8 cellular contexts compared by ENCODE assay signal in the genomic region with DNA sequence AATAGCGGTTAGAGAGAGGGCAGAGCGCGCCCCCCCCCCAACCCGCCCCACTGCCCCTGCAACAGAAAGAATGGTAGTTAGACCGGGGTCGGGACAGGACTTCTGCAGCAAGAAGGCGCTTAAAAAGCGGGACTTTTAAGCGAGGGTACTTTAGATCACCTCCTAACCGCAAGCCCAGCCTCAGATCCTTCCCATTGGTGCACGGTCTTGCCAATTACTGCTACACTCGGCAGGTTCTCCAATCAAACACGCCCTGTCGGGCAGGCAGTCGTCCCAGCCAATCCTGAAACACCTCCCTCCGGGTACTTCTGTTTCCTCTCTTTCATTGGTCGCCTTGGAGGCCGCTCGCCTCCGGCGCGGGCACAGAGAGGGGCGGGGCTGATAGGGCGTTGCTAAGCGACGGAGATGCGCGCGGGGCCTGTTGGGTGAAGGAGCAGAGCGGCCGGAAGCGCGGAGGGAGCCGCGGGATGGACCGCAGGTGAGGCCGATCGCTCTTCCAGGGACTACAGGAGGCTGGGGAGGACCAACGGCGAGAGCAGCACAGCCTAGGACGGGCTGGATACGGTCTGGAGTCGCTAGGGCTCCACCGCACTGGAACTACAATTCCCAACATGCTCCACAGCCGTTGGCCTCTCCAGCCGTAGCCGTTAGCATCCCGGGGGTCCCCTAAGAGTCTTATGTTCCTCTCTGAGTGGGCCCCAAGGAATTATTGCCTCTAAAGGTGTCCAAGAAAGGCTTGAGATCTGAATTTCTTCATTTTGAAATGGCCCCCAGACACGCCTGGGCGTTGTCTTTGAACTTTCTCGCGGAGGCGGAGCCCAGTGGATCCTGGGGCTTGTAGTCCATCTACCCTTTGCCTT. TPM values are rescaled to one million over a fixed set of nuclear protein-coding genes. Genes with fewer than 3 reads are reported as not detected.
A peak's percentile ranks its signal among the peaks of the same experiment; 100 is the strongest.
DNase-seq lines count a peak whose midpoint lies in the region; ATAC-seq and TF ChIP-seq lines count a peak whose summit lies in the region.

A gene (plus strand): TSS at position 428 of the 860 bp plus-strand sequence. CDS start 40 bp downstream, at position 468.

- H3K9me3 Mint-ChIP-seq in T-helper 1 cell treated with Interleukin-12 subunit alpha and Interleukin-12 subunit beta and Interleukin-4 antibody, amounts not matched to agents 30 μg/mL and 1 μg/mL, for 36 hours: no peaks in the 10 kb centered on the region

- intact Hi-C loops in left cardiac atrium (cut with DNase I): no loop called here
- intact Hi-C loops in posterior vena cava (cut with DNase I): no loop called here

- peak within 1 kb of the TSS; percentile 93 for H3K27ac Mint-ChIP-seq in T-helper 1 cell treated with Interleukin-12 subunit alpha and Interleukin-12 subunit beta and Interleukin-4 antibody, amounts not matched to agents 30 μg/mL and 1 μg/mL, for 36 hours

- peaks cover 24% of the 10 kb centered on the region for H3K4me1 Mint-ChIP-seq in T-helper 1 cell treated with Interleukin-12 subunit alpha and Interleukin-12 subunit beta and Interleukin-4 antibody, amounts not matched to agents 30 μg/mL and 1 μg/mL, for 36 hours (ENCODE audit: low read depth)

- H3K27me3 Mint-ChIP-seq in T-helper 1 cell treated with Interleukin-12 subunit alpha and Interleukin-12 subunit beta and Interleukin-4 antibody, amounts not matched to agents 30 μg/mL and 1 μg/mL, for 36 hours (ENCODE audit: low read depth): no peaks in the 10 kb centered on the region

- TF ChIP-seq CTCF in GM13977 (IDR thresholded peaks at IDR 0.05; ENCODE audit: extremely low read depth, insufficient read depth, missing control alignments): no peak

- ATAC-seq in HG02884 (IDR thresholded peaks at IDR 0.05; ENCODE audit: unreplicated experiment): peak; percentile 92
- peak; percentile 81 to 88 for ATAC-seq in left cardiac atrium

- H3K36me3 Mint-ChIP-seq in T-helper 1 cell treated with Interleukin-12 subunit alpha and Interleukin-12 subunit beta and Interleukin-4 antibody, amounts not matched to agents 30 μg/mL and 1 μg/mL, for 36 hours (ENCODE audit: low read depth): peaks cover 30% of the 10 kb centered on the region

- DNase-seq in GM13977 (ENCODE audit: low spot score): peak; percentile 98
- DNase-seq in NCI-H1694 (lab: John Stamatoyannopoulos, UW): peak; percentile 99
- peak; percentile 96 for DNase-seq in amniotic stem cell (lab: John Stamatoyannopoulos, UW)
- peak; percentile 97 for DNase-seq in left cardiac atrium
- DNase-seq in posterior vena cava (ENCODE audit: low spot score): peak; percentile 100
- DNase-seq in ureter (ENCODE audit: low spot score): peak; percentile 99

- peak within 1 kb of the TSS; percentile 97 for H3K4me3 Mint-ChIP-seq in T-helper 1 cell treated with Interleukin-12 subunit alpha and Interleukin-12 subunit beta and Interleukin-4 antibody, amounts not matched to agents 30 μg/mL and 1 μg/mL, for 36 hours

- in situ Hi-C loops in GM13977 (cut with MboI; ENCODE audit: low pct_unique_long_range_greater_than_20kb, low sequenced_read_pairs, unreplicated experiment): no loop called here

RNA-seq across cellular contexts. Expression of the gene that starts here (rescaled TPM):
- total RNA-seq in left cardiac atrium (1 to 10 TPM; 6.8 to 8.4 TPM), posterior vena cava (10 to 100 TPM; 18.4 to 19.3 TPM), ureter (51.1 TPM)

Comparison
In these comparisons a context has a peak if more than half of its experiments do, and no peak if none do; other contexts are left out.
1. Peak in every context shown above with its lines: DNase-seq and ATAC-seq.